Comparison of ENCODE assay signal across 9 cellular contexts in the genomic region with DNA sequence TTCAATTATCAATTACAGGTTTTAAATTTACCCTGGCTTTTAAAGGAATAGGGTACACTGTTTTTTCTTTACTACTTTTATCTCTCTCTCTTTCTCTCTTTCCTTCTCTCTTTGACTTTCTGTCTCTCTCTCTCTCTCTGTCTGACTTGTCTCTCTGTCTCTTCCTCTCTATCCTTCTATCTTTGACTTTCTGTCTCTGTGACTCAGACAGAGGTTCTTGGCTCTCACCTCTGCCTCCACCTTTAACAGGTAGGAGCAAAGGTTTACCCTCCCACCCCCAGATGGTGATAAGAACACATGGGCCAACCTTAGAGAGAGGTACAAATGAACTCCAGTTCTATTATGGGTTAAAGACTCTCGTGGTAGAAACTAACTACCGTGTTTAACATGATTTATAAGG. TPM values are rescaled to one million over a fixed set of nuclear protein-coding genes. Genes with fewer than 3 reads are reported as not detected.
"Had no signal": no experiment of that assay in that cellular context is flagged by ENCODE, and none has a peak within 500 bp of the region (broad histone marks: within the 10 kb centered on the region; RNA-seq: fewer than 3 reads in every experiment).

No MANE protein-coding gene starts in this region.

- H2AFZ ChIP-seq: GM23338 had no signal

- H3K4me3 Mint-ChIP-seq: GM23338 had no signal

- H3K4me1 ChIP-seq: HAP-1 had no signal

- ATAC-seq: GM23338, HCT116, K562 had no signal

- H3K27ac Mint-ChIP-seq: GM23338 had no signal

- H3K4me2 ChIP-seq: GM23338 had no signal

- H3K4me3 ChIP-seq: GM23338, HAP-1, K562 had no signal

- H3K9me3 ChIP-seq: HAP-1 had no signal

- FAIRE-seq: HTR-8/SVneo, K562 had no signal

- DNase-seq: H7, IMR-90, KG1 had no signal

- H3K4me1 Mint-ChIP-seq: GM23338 had no signal

- H3K36me3 ChIP-seq: HAP-1 had no signal

RNA-seq across cellular contexts. Expression of a gene that starts 20.3 kb away (rescaled TPM):
- total RNA-seq: HT-29, IMR-90, K562 had no signal
- polyA plus RNA-seq: K562 had no signal
